Comparison of ENCODE assay signal across 14 cellular contexts in genomic region chr7:1542841-1543747, GRCh38. TPM values are rescaled to one million over a fixed set of nuclear protein-coding genes. Genes with fewer than 3 reads are reported as not detected.
DNase-seq lines count a peak whose midpoint lies in the region; ATAC-seq and TF ChIP-seq lines count a peak whose summit lies in the region.
"Had no signal": no experiment of that assay in that cellular context is flagged by ENCODE, and none has a peak within 500 bp of the region (broad histone marks: within the 10 kb centered on the region; RNA-seq: fewer than 3 reads in every experiment).

No MANE protein-coding gene starts in this region.

- H3K36me3 ChIP-seq in RWPE2 (ENCODE audit: low read depth): peaks cover 35% of the 10 kb centered on the region
- peaks cover 15% of the 10 kb centered on the region for H3K36me3 ChIP-seq in HAP-1 (replicated peaks)

- no peaks in the 10 kb centered on the region for H3K9me3 Mint-ChIP-seq in CD14-positive monocyte
- no peaks in the 10 kb centered on the region for H3K9me3 Mint-ChIP-seq in mesothelial cell of epicardium
- H3K9me3 Mint-ChIP-seq: activated naive CD4-positive, alpha-beta T cell treated with anti-CD3 and anti-CD28 coated beads for 36 hours had no signal

- H3K27ac ChIP-seq in 22Rv1 (peak overlapping the region; percentile 46), RWPE2 (ENCODE audit: poor library complexity, severe bottlenecking) (peak overlapping the region; percentile 11)

- intact Hi-C loops in CD14-positive monocyte (cut with micrococcal nuclease): loop anchor here in 1 of 2 donors (5.0 kb wide), 1 partner anchor 36 kb away; no protein-coding TSS in a partner anchor

- no peaks in the 10 kb centered on the region for H3K9me3 ChIP-seq in RWPE2 (ENCODE audit: severe bottlenecking)
- no peaks in the 10 kb centered on the region for H3K9me3 ChIP-seq in HAP-1
- H3K9me3 ChIP-seq: vagina had no signal

- H3K4me1 ChIP-seq in RWPE2 (ENCODE audit: insufficient read depth, poor library complexity, severe bottlenecking) (peaks cover 1% of the 10 kb centered on the region), HAP-1 (no peaks in the 10 kb centered on the region; the same call in 1 of the 2 replicates)

- H3K27me3 Mint-ChIP-seq in CD14-positive monocyte (ENCODE audit: low read depth in 3 of 3): no peaks in the 10 kb centered on the region
- H3K27me3 Mint-ChIP-seq in mesothelial cell of epicardium (ENCODE audit: low read depth): no peaks in the 10 kb centered on the region

- peak; percentile 45 for DNase-seq in CD14-positive monocyte (ENCODE audit: low spot score)
- no peak for DNase-seq in RWPE2 (ENCODE audit: low spot score)
- no peak for DNase-seq in mesothelial cell of epicardium (ENCODE audit: low spot score in 2 of 2, unreplicated experiment in 2 of 2)
- no peak for DNase-seq in HAP-1 (ENCODE audit: low spot score in 2 of 2)
- DNase-seq in NOMO-1 (lab: John Stamatoyannopoulos, UW; ENCODE audit: unreplicated experiment in 2 of 2): no peak
- DNase-seq in middle frontal gyrus (ENCODE audit: extremely low spot score, low spot score): no peak
- DNase-seq: activated CD4-positive, alpha-beta T cell treated with anti-CD3 and anti-CD28 coated beads, Interleukin-2, amount 50 U/mL, for 1 hour; activated naive CD4-positive, alpha-beta T cell treated with anti-CD3 and anti-CD28 coated beads for 36 hours; activated T-cell treated with anti-CD3 and anti-CD28 coated beads, Interleukin-2, amount 50 U/mL, for 1 hour; NCI-H1105 treated with DMSO at 0.1 percent for 48 hours; NCI-H526 treated with DMSO at 0.1 percent for 48 hours had no signal

- ATAC-seq in RWPE2 (ENCODE audit: low read depth) (no peak), HG02678 (IDR thresholded peaks at IDR 0.05; ENCODE audit: unreplicated experiment) (no peak)

- H3K27me3 ChIP-seq in RWPE2 (ENCODE audit: insufficient read depth, poor library complexity, severe bottlenecking) (no peaks in the 10 kb centered on the region), HAP-1 (ENCODE audit: low read depth) (no peaks in the 10 kb centered on the region)
- H3K27me3 ChIP-seq: vagina had no signal

- no peak overlapping the region for H3K4me3 Mint-ChIP-seq in CD14-positive monocyte
- no peak overlapping the region for H3K4me3 Mint-ChIP-seq in mesothelial cell of epicardium
- H3K4me3 Mint-ChIP-seq: activated naive CD4-positive, alpha-beta T cell treated with anti-CD3 and anti-CD28 coated beads for 36 hours had no signal

- H3K27ac Mint-ChIP-seq in CD14-positive monocyte (peak overlapping the region in 2 of 7 donors; percentile 26 to 66), mesothelial cell of epicardium (peak overlapping the region; percentile 66)
- H3K27ac Mint-ChIP-seq: activated naive CD4-positive, alpha-beta T cell treated with anti-CD3 and anti-CD28 coated beads for 36 hours had no signal

- TF ChIP-seq CTCF in 22Rv1 (IDR thresholded peaks at IDR 0.05): no peak; the same call in 1 of the 2 replicates
- no peak for TF ChIP-seq CTCF in CD14-positive monocyte (IDR thresholded peaks at IDR 0.05)
- no peak for TF ChIP-seq CTCF in RWPE2 (IDR thresholded peaks at IDR 0.05; ENCODE audit: poor library complexity, severe bottlenecking)
- no peak for TF ChIP-seq CTCF in mesothelial cell of epicardium (IDR thresholded peaks at IDR 0.05; ENCODE audit: unreplicated experiment)

- in situ Hi-C loops in HAP-1 (cut with MboI; ENCODE audit: low sequenced_read_pairs): no loop called here

- H3K4me3 ChIP-seq in RWPE2 (ENCODE audit: severe bottlenecking): no peak overlapping the region
- H3K4me3 ChIP-seq in HAP-1: no peak overlapping the region
- H3K4me3 ChIP-seq: vagina had no signal

- H3K36me3 Mint-ChIP-seq in CD14-positive monocyte (peaks cover 27 to 47% of the 10 kb centered on the region in 2 donors), mesothelial cell of epicardium (peaks cover 5% of the 10 kb centered on the region)

- H3K4me1 Mint-ChIP-seq in CD14-positive monocyte (peaks cover 2% of the 10 kb centered on the region), mesothelial cell of epicardium (peaks cover 5% of the 10 kb centered on the region)

RNA-seq across cellular contexts. Expression of gene MAFK, which starts 12.6 kb away (rescaled TPM):
- polyA plus RNA-seq in CD14-positive monocyte: under 1 TPM; 0.30 to 0.48 TPM
- 46.0 to 47.7 TPM (median 46.5 TPM) in 3 replicates for total RNA-seq in mesothelial cell of epicardium

RNA-seq across cellular contexts. Expression of gene TMEM184A, which starts 12.9 kb away (rescaled TPM):
- polyA plus RNA-seq in CD14-positive monocyte: not detected
- 4.3 to 5.0 TPM (median 5.0 TPM) in 3 replicates for total RNA-seq in mesothelial cell of epicardium

RNA-seq across cellular contexts. Expression of gene PSMG3, which starts 26.7 kb away (rescaled TPM):
- 10 to 100 TPM; 34.5 to 38.8 TPM for polyA plus RNA-seq in CD14-positive monocyte
- 27.0 to 32.5 TPM (median 31.0 TPM) in 3 replicates for total RNA-seq in mesothelial cell of epicardium

RNA-seq across cellular contexts. Expression of gene INTS1, which starts 38.9 kb away (rescaled TPM):
- 1 to 10 TPM; 5.5 to 7.3 TPM for polyA plus RNA-seq in CD14-positive monocyte
- total RNA-seq in mesothelial cell of epicardium: 141 to 163 TPM (median 149 TPM) in 3 replicates
